11 cellular contexts compared by ENCODE assay signal in genomic region chr2:170425291-170425751, GRCh38.
A peak's percentile ranks its signal among the peaks of the same experiment; 100 is the strongest.
DNase-seq lines count a peak whose midpoint lies in the region; ATAC-seq and TF ChIP-seq lines count a peak whose summit lies in the region.
"Had no signal": no experiment of that assay in that cellular context is flagged by ENCODE, and none has a peak within 500 bp of the region (broad histone marks: within the 10 kb centered on the region; RNA-seq: fewer than 3 reads in every experiment).

No MANE protein-coding gene starts in this region.

- no peak overlapping the region for H3K27ac ChIP-seq in RWPE1
- peak overlapping the region in 3 of 4 donors; percentile 36 to 55 (median 37) for H3K27ac ChIP-seq in transverse colon

- H3K4me1 ChIP-seq in transverse colon = peaks cover 0 to 44% (median 6%) of the 10 kb centered on the region in 4 donors

- CTCF ChIA-PET in RWPE1 (lab: Yijun Ruan, JAX) = interaction anchor here (0.7 to 2.8 kb wide), 2 partner anchors 16 to 1060 kb away, joined by 3 to 9 read pairs; no protein-coding TSS in a partner anchor

- POLR2A ChIA-PET in RWPE1 (lab: Yijun Ruan, JAX; ENCODE audit: low non-redundant PET) = no interaction called here

- no peak for ATAC-seq in HG03457 (IDR thresholded peaks at IDR 0.05; ENCODE audit: unreplicated experiment)
- ATAC-seq: activated CD8-positive, alpha-beta T cell treated with anti-CD3 and anti-CD28 coated beads, Interleukin-2, amount 10 ng/mL, durations not matched to agents 7 days and 5 days; naive thymus-derived CD8-positive, alpha-beta T cell had no signal

- H3K4me3 ChIP-seq in fibroblast of pulmonary artery (replicated peaks; ENCODE audit: low read depth, low read length) = no peak overlapping the region
- H3K4me3 ChIP-seq in transverse colon = no peak overlapping the region

- TF ChIP-seq CTCF in RWPE1 (conservative IDR thresholded peaks at IDR 0.05; ENCODE audit: low read depth) = no peak
- no peak for TF ChIP-seq CTCF in fibroblast of pulmonary artery (IDR thresholded peaks at IDR 0.05; ENCODE audit: low read length, missing control alignments)
- TF ChIP-seq CTCF in transverse colon (IDR thresholded peaks at IDR 0.05) = no peak

- intact Hi-C loops in transverse colon (cut with DNase I; ENCODE audit: low total_unique reads) = no loop called here

- H3K27me3 ChIP-seq in transverse colon = no peaks in the 10 kb centered on the region

- no peaks in the 10 kb centered on the region for H3K36me3 ChIP-seq in transverse colon

- 30 to 49% methylated on average over 1 to 2 of the region's 2 CpGs for WGBS in transverse colon (ENCODE audit: low coverage in 1 of 2), 2 donors

- H3K9me3 ChIP-seq in transverse colon = no peaks in the 10 kb centered on the region

- peak; percentile 48 for DNase-seq in HT-29 (ENCODE audit: low spot score)
- peak; percentile 13 for DNase-seq in RWPE1 (ENCODE audit: low spot score)
- DNase-seq in fibroblast of pulmonary artery (ENCODE audit: low read depth) = peak; percentile 13
- DNase-seq in transverse colon = no peak
- DNase-seq in effector CD8-positive, alpha-beta T cell (lab: John Stamatoyannopoulos, UW) = no peak
- no peak for DNase-seq in anterior cingulate cortex (lab: John Stamatoyannopoulos, UW)
- DNase-seq: activated CD8-positive, alpha-beta T cell treated with anti-CD3 and anti-CD28 coated beads, Interleukin-2, amount 10 ng/mL, durations not matched to agents 7 days and 5 days; naive thymus-derived CD8-positive, alpha-beta T cell; NCI-H1105 treated with DMSO at 0.1 percent for 48 hours; NCI-H748 treated with DMSO at 0.1 percent for 48 hours had no signal

- TF ChIP-seq EP300 in transverse colon (IDR thresholded peaks at IDR 0.05; ENCODE audit: low read depth) = no peak

- TF ChIP-seq POLR2A in transverse colon (IDR thresholded peaks at IDR 0.05) = no peak

- in situ Hi-C loops in transverse colon (cut with MboI; ENCODE audit: low pct_ligation_motif_present in 1 of 4, low pct_unique_long_range_greater_than_20kb in 1 of 4, low sequenced_read_pairs in 3 of 4) = no loop called here

Comparison
In these comparisons a context has a peak if more than half of its experiments do, and no peak if none do; other contexts are left out.
1. DNase-seq: peak in HT-29 (single experiment), RWPE1 (single experiment) and fibroblast of pulmonary artery (single experiment); none in transverse colon (single experiment), effector CD8-positive, alpha-beta T cell (single experiment) and anterior cingulate cortex (0 of 58).